1 cellular context compared by ENCODE assay signal in genomic region chr3:48739955-48740823, GRCh38.
TF ChIP-seq lines count a peak whose summit lies in the region.

No MANE protein-coding gene starts in this region.

TF ChIP-seq in HepG2, 621 proteins besides CTCF, POLR2A, EP300 and RAD21 (continued from another document):
- peak; percentile 41; the same call in 1 of the 2 replicates for TF ChIP-seq ZNF639 (CRISPR knock-in tag; conservative IDR thresholded peaks at IDR 0.05)
- TF ChIP-seq ZFP37 (CRISPR knock-in tag; IDR thresholded peaks at IDR 0.05; ENCODE audit: borderline replicate concordance), result peak; percentile 54; the same call in 1 of the 2 replicates
- TF ChIP-seq ATF2 (CRISPR knock-in tag; IDR thresholded peaks at IDR 0.05), result 0 out of 2 replicates have a peak, but pooled peaks have one; percentile 16
- TF ChIP-seq ZNF343 (CRISPR knock-in tag; IDR thresholded peaks at IDR 0.05), result peak; percentile 92
- TF ChIP-seq ZNF570 (CRISPR knock-in tag; IDR thresholded peaks at IDR 0.05; ENCODE audit: borderline replicate concordance), result no peak
- peak; percentile 90 for TF ChIP-seq PAXIP1 (CRISPR knock-in tag; conservative IDR thresholded peaks at IDR 0.05)
- TF ChIP-seq ZNF781 (CRISPR knock-in tag; IDR thresholded peaks at IDR 0.05; ENCODE audit: borderline replicate concordance, not compliant biosample characterization), result peak; percentile 50
- no peak for TF ChIP-seq TBX3 (IDR thresholded peaks at IDR 0.05; ENCODE audit: borderline replicate concordance)
- peak; percentile 12; the same call in 1 of the 2 replicates for TF ChIP-seq HMG20A (CRISPR knock-in tag; IDR thresholded peaks at IDR 0.05; ENCODE audit: borderline replicate concordance)
- TF ChIP-seq CREB3 (CRISPR knock-in tag; IDR thresholded peaks at IDR 0.05), result no peak
- peak; percentile 56 for TF ChIP-seq PITX1 (CRISPR knock-in tag; IDR thresholded peaks at IDR 0.05)
- TF ChIP-seq JUN (CRISPR knock-in tag; IDR thresholded peaks at IDR 0.05), result 0 out of 2 replicates have a peak, but pooled peaks have one; percentile 31
- no peak for TF ChIP-seq HDAC6 (IDR thresholded peaks at IDR 0.05; ENCODE audit: low read depth, low read length)
TF ChIP-seq in HepG2: peak in this region for 263.
